Comparison of ENCODE assay signal across 2 cellular contexts in the genomic region with DNA sequence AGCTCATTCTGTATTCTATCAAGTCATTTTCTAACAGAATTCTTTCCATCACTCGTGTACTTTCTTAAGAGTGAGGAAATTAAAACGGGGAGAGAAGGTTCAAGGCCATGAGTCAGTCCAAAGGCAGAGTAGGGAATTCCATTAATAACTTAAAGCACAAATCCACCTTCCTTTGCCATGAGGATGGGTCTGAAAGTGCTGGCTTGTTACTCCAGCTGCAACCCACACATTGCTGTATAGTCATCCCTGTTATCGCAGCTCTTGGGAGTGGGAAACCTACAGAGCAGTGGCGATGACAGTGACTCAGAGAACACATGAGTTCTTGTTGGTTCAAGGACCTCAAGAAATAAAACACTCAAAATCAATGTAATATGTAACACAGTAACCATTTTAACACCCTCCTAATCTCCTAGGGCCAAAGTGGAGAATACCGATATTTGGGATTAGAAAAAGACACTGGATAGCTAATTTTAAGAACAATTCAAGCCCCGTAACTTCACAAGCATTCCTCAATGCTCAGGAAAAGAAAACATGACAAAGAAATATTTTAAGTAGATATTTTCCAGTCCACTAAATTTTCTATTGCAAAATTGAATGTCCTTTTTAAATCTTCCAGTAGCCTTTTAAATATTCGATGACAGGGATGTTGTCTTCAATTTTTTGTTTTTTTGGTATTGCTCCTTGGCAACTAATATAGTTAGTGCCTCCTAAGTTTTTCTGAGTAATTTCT.
TF ChIP-seq lines count a peak whose summit lies in the region.

No MANE protein-coding gene starts in this region.

TF ChIP-seq in SK-N-SH treated with all-trans-retinoic acid at 6 μM for 48 hours, 23 proteins besides CTCF, POLR2A, EP300 and RAD21 (continued from another document):
- TF ChIP-seq, protein P1, sequence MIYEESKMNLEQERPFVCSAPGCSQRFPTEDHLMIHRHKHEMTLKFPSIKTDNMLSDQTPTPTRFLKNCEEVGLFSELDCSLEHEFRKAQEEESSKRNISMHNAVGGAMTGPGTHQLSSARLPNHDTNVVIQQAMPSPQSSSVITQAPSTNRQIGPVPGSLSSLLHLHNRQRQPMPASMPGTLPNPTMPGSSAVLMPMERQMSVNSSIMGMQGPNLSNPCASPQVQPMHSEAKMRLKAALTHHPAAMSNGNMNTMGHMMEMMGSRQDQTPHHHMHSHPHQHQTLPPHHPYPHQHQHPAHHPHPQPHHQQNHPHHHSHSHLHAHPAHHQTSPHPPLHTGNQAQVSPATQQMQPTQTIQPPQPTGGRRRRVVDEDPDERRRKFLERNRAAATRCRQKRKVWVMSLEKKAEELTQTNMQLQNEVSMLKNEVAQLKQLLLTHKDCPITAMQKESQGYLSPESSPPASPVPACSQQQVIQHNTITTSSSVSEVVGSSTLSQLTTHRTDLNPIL (CRISPR knock-in tag; IDR thresholded peaks at IDR 0.05; ENCODE audit: low read depth) = no peak
- TF ChIP-seq, protein P2, sequence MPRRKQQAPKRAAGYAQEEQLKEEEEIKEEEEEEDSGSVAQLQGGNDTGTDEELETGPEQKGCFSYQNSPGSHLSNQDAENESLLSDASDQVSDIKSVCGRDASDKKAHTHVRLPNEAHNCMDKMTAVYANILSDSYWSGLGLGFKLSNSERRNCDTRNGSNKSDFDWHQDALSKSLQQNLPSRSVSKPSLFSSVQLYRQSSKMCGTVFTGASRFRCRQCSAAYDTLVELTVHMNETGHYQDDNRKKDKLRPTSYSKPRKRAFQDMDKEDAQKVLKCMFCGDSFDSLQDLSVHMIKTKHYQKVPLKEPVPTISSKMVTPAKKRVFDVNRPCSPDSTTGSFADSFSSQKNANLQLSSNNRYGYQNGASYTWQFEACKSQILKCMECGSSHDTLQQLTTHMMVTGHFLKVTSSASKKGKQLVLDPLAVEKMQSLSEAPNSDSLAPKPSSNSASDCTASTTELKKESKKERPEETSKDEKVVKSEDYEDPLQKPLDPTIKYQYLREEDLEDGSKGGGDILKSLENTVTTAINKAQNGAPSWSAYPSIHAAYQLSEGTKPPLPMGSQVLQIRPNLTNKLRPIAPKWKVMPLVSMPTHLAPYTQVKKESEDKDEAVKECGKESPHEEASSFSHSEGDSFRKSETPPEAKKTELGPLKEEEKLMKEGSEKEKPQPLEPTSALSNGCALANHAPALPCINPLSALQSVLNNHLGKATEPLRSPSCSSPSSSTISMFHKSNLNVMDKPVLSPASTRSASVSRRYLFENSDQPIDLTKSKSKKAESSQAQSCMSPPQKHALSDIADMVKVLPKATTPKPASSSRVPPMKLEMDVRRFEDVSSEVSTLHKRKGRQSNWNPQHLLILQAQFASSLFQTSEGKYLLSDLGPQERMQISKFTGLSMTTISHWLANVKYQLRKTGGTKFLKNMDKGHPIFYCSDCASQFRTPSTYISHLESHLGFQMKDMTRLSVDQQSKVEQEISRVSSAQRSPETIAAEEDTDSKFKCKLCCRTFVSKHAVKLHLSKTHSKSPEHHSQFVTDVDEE (CRISPR knock-in tag; IDR thresholded peaks at IDR 0.05) = no peak

TF ChIP-seq in SK-N-SH, 30 proteins besides CTCF, POLR2A, EP300 and RAD21 (continued from another document):
- TF ChIP-seq, protein P3, sequence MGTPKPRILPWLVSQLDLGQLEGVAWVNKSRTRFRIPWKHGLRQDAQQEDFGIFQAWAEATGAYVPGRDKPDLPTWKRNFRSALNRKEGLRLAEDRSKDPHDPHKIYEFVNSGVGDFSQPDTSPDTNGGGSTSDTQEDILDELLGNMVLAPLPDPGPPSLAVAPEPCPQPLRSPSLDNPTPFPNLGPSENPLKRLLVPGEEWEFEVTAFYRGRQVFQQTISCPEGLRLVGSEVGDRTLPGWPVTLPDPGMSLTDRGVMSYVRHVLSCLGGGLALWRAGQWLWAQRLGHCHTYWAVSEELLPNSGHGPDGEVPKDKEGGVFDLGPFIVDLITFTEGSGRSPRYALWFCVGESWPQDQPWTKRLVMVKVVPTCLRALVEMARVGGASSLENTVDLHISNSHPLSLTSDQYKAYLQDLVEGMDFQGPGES (IDR thresholded peaks at IDR 0.05; ENCODE audit: low read depth, low read length) = no peak
- no peak for TF ChIP-seq TEAD4 (IDR thresholded peaks at IDR 0.05; ENCODE audit: borderline replicate concordance, insufficient read depth)
- TF ChIP-seq TAF1 (IDR thresholded peaks at IDR 0.05; ENCODE audit: borderline replicate concordance, low read depth, low read length) = no peak
